ENCODE assay signal across 8 cellular contexts in genomic region chr1:243713470-243714186, GRCh38.
DNase-seq lines count a peak whose midpoint lies in the region; ATAC-seq and TF ChIP-seq lines count a peak whose summit lies in the region.

No MANE protein-coding gene starts in this region.

- no peak for TF ChIP-seq POLR2A in tibial nerve (IDR thresholded peaks at IDR 0.05)

- H3K27ac ChIP-seq in ectodermal cell (ENCODE audit: insufficient read depth, low read depth, low read length, poor library complexity, severe bottlenecking) (peak overlapping the region; percentile 58), tibial nerve (peak overlapping the region in 2 of 4 donors; percentile 46 to 72)

- no peak overlapping the region for H3K4me3 Mint-ChIP-seq in activated CD4-positive, alpha-beta T cell treated with anti-CD3 and anti-CD28 coated beads, Interleukin-2, amount 10 ng/mL, durations not matched to agents 7 days and 5 days

- ATAC-seq in omental fat pad (ENCODE audit: low FRiP score) (peak; percentile 41), GM18511 (IDR thresholded peaks at IDR 0.05; ENCODE audit: unreplicated experiment) (no peak)

- H3K27me3 Mint-ChIP-seq in activated CD4-positive, alpha-beta T cell treated with anti-CD3 and anti-CD28 coated beads, Interleukin-2, amount 10 ng/mL, durations not matched to agents 7 days and 5 days = no peaks in the 10 kb centered on the region

- H3K36me3 Mint-ChIP-seq in activated CD4-positive, alpha-beta T cell treated with anti-CD3 and anti-CD28 coated beads, Interleukin-2, amount 10 ng/mL, durations not matched to agents 7 days and 5 days (ENCODE audit: low read depth) = no peaks in the 10 kb centered on the region

- H3K9me3 Mint-ChIP-seq in activated CD4-positive, alpha-beta T cell treated with anti-CD3 and anti-CD28 coated beads, Interleukin-2, amount 10 ng/mL, durations not matched to agents 7 days and 5 days = no peaks in the 10 kb centered on the region

- DNase-seq in G401 (ENCODE audit: low spot score) = peak; percentile 68
- DNase-seq in NCI-H510A (lab: John Stamatoyannopoulos, UW) = peak; percentile 42
- DNase-seq in omental fat pad (ENCODE audit: low spot score) = no peak
- no peak for DNase-seq in tibial nerve (ENCODE audit: low spot score in 2 of 2)
- no peak for DNase-seq in activated CD4-positive, alpha-beta T cell treated with anti-CD3 and anti-CD28 coated beads, Interleukin-2, amount 10 ng/mL, durations not matched to agents 7 days and 5 days
- no peak for DNase-seq in NAMALWA (ENCODE audit: low spot score)

- peaks cover 15% of the 10 kb centered on the region for H3K4me1 ChIP-seq in ectodermal cell (ENCODE audit: control insufficient read depth, insufficient read depth, low read length)
- H3K4me1 ChIP-seq in tibial nerve = peaks cover 0 to 76% (median 9%) of the 10 kb centered on the region in 4 donors

- no peak overlapping the region for H3K4me3 ChIP-seq in ectodermal cell (ENCODE audit: insufficient read depth, low read depth, low read length)
- peak overlapping the region in 1 of 4 donors; percentile 14 for H3K4me3 ChIP-seq in tibial nerve

- H3K36me3 ChIP-seq in ectodermal cell (ENCODE audit: control insufficient read depth, insufficient read depth, low read length) = no peaks in the 10 kb centered on the region
- H3K36me3 ChIP-seq in tibial nerve = no peaks in the 10 kb centered on the region

- POLR2A ChIA-PET in activated CD4-positive, alpha-beta T cell treated with anti-CD3 and anti-CD28 coated beads, Interleukin-2, amount 10 ng/mL, durations not matched to agents 7 days and 5 days (lab: Charles Lee) = no interaction called here

- TF ChIP-seq CTCF in omental fat pad (IDR thresholded peaks at IDR 0.05) = no peak
- no peak for TF ChIP-seq CTCF in tibial nerve (IDR thresholded peaks at IDR 0.05)

- TF ChIP-seq EP300 in tibial nerve (IDR thresholded peaks at IDR 0.05) = peak in 1 of 2 donors; percentile 38

- no peaks in the 10 kb centered on the region for H3K9me3 ChIP-seq in ectodermal cell (ENCODE audit: control insufficient read depth, low read length)
- no peaks in the 10 kb centered on the region for H3K9me3 ChIP-seq in tibial nerve

- H3K27me3 ChIP-seq in ectodermal cell (ENCODE audit: control insufficient read depth, insufficient read depth, low read length, poor library complexity, severe bottlenecking) (no peaks in the 10 kb centered on the region), tibial nerve (no peaks in the 10 kb centered on the region)

- peaks cover 14% of the 10 kb centered on the region for H3K4me1 Mint-ChIP-seq in activated CD4-positive, alpha-beta T cell treated with anti-CD3 and anti-CD28 coated beads, Interleukin-2, amount 10 ng/mL, durations not matched to agents 7 days and 5 days

- no peak overlapping the region for H3K27ac Mint-ChIP-seq in activated CD4-positive, alpha-beta T cell treated with anti-CD3 and anti-CD28 coated beads, Interleukin-2, amount 10 ng/mL, durations not matched to agents 7 days and 5 days

- in situ Hi-C loops in G401 (cut with HindIII; ENCODE audit: low sequenced_read_pairs) = no loop called here

- CTCF ChIA-PET in activated CD4-positive, alpha-beta T cell treated with anti-CD3 and anti-CD28 coated beads, Interleukin-2, amount 10 ng/mL, durations not matched to agents 7 days and 5 days (lab: Charles Lee) = interaction anchor here (0.6 kb wide), 2 partner anchors 12 to 125 kb away, joined by 3 to 4 read pairs; no protein-coding TSS in a partner anchor

- 60 to 62% methylated on average over 9 to 10 of the region's 10 CpGs for WGBS in ectodermal cell, 2 experiments
- WGBS in tibial nerve, 2 donors = 23 to 29% methylated on average over 10 of the region's 10 CpGs

Comparison
In these comparisons a context has a peak if more than half of its experiments do, and no peak if none do; other contexts are left out.
1. DNase-seq: peak in G401 (single experiment) and NCI-H510A (single experiment); none in omental fat pad (single experiment), tibial nerve (0 of 2), activated CD4-positive, alpha-beta T cell treated with anti-CD3 and anti-CD28 coated beads, Interleukin-2, amount 10 ng/mL, durations not matched to agents 7 days and 5 days (single experiment) and NAMALWA (single experiment).